ENCODE assay signal across 20 cellular contexts in the genomic region with DNA sequence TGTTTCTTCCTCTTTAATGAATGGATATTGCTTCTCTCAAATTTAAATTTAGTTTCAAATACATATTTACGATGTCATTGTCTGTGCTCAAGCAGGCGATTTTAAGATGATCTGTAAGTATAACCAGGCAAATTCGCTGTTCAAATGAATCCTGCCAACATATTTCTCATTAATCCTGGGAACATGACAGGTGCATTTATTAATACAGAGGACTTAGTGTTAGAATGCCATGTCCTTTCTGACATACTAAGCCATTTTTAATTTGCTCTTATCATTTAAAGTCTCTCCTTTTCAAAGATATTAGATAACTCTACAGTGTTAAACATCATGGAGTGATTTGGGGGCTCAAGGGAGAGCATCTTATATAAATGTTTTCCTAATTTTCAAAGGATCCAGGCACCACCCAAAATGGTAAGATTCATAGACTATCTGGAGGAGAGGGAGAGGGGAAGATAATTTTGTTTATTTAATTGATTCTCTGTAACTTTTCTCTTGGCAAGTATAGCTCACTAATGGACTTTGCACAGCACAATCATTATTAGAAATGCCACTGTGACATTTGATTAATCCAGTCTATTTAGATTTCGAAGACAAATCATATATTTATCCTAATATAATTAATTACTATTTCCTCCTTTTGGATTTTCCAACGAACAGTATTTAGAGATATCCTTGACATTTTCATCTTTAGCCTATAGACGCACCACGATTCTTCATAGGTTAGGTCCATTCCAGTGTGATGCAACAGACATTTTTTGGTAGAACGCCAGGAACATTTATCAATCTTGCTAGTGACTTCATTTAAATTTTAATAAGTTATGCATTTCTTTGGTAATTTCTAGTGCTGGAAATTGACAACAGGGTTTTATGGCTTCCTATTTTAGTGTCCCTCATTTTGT.
DNase-seq lines count a peak whose midpoint lies in the region; ATAC-seq and TF ChIP-seq lines count a peak whose summit lies in the region.
"Had no signal": no experiment of that assay in that cellular context is flagged by ENCODE, and none has a peak within 500 bp of the region (broad histone marks: within the 10 kb centered on the region; RNA-seq: fewer than 3 reads in every experiment).

No MANE protein-coding gene starts in this region.

- no peak overlapping the region for H2AFZ ChIP-seq in mammary epithelial cell (ENCODE audit: low read depth, low read length)
- H2AFZ ChIP-seq: GM23248 had no signal

- BruUV-seq in MCF 10A (replicated peaks; lab: Mats Ljungman, UMichigan), result no TSS peak
- BruUV-seq in mammary epithelial cell (replicated peaks; lab: Mats Ljungman, UMichigan), result no TSS peak

- H3K36me3 Mint-ChIP-seq in MCF 10A (ENCODE audit: insufficient read depth, unreplicated experiment), result no peaks in the 10 kb centered on the region
- H3K36me3 Mint-ChIP-seq: CD4-positive, CD25-positive, alpha-beta regulatory T cell; CD8-positive, alpha-beta T cell had no signal

- no peaks in the 10 kb centered on the region for H4K20me1 ChIP-seq in mammary epithelial cell (ENCODE audit: insufficient read depth, low read length)
- H4K20me1 ChIP-seq: BLaER1 had no signal

- H3K9me3 ChIP-seq in mammary epithelial cell (replicated peaks; ENCODE audit: insufficient read depth, low read length) (no peaks in the 10 kb centered on the region), testis (no peaks in the 10 kb centered on the region)
- H3K9me3 ChIP-seq: BLaER1, Caco-2 had no signal

- H3K27me3 ChIP-seq in mammary epithelial cell (ENCODE audit: insufficient read depth, low read length), result no peaks in the 10 kb centered on the region
- no peaks in the 10 kb centered on the region for H3K27me3 ChIP-seq in testis
- H3K27me3 ChIP-seq: BLaER1 had no signal

- no peak for TF ChIP-seq CTCF in MCF 10A (IDR thresholded peaks at IDR 0.05; ENCODE audit: unreplicated experiment)
- TF ChIP-seq CTCF in mammary epithelial cell (conservative IDR thresholded peaks at IDR 0.05 in 1 of 2, IDR thresholded peaks at IDR 0.05 in 1 of 2; ENCODE audit: extremely low read depth in 1 of 2, insufficient read depth in 1 of 2, low read depth in 1 of 2, low read length in 2 of 2), result no peak
- TF ChIP-seq CTCF in choroid plexus epithelial cell (conservative IDR thresholded peaks at IDR 0.05; ENCODE audit: low read depth, low read length), result no peak
- no peak for TF ChIP-seq CTCF in testis (IDR thresholded peaks at IDR 0.05)

- H3K4me1 ChIP-seq in mammary epithelial cell (ENCODE audit: insufficient read depth, low read length), result no peaks in the 10 kb centered on the region
- no peaks in the 10 kb centered on the region for H3K4me1 ChIP-seq in testis
- H3K4me1 ChIP-seq: Caco-2 had no signal

- peak; percentile 13 for DNase-seq in MCF 10A (ENCODE audit: unreplicated experiment)
- no peak for DNase-seq in mammary epithelial cell
- peak; percentile 4 for DNase-seq in choroid plexus epithelial cell (ENCODE audit: low read depth)
- DNase-seq in mucosa of gallbladder (ENCODE audit: low spot score), result peak; percentile 45
- no peak for DNase-seq in testis
- DNase-seq in NCI-H2196 treated with DMSO at 0.1 percent for 48 hours (lab: John Stamatoyannopoulos, UW; ENCODE audit: unreplicated experiment), result no peak
- DNase-seq: Caco-2; CD4-positive, CD25-positive, alpha-beta regulatory T cell; CD8-positive, alpha-beta T cell; DMS153; DND-41; GM23248; H9; HFFc6 had no signal

- dilution Hi-C loops in mammary epithelial cell (cut with HindIII; ENCODE audit: low sequenced_read_pairs), result no loop called here

- H3K9ac ChIP-seq in mammary epithelial cell (ENCODE audit: insufficient read depth, low read length), result no peak overlapping the region
- H3K9ac ChIP-seq: BLaER1, GM23248 had no signal

- H3K4me1 Mint-ChIP-seq in MCF 10A (ENCODE audit: insufficient read depth, unreplicated experiment), result no peaks in the 10 kb centered on the region
- H3K4me1 Mint-ChIP-seq: B cell; CD4-positive, CD25-positive, alpha-beta regulatory T cell had no signal

- no peak overlapping the region for H3K27ac ChIP-seq in mammary epithelial cell (ENCODE audit: insufficient read depth, low read depth, low read length)
- no peak overlapping the region for H3K27ac ChIP-seq in testis
- H3K27ac ChIP-seq: 22Rv1, BLaER1, C4-2B, GM23248 had no signal

- 44% methylated on average over 8 of the region's 8 CpGs for WGBS in mammary epithelial cell (ENCODE audit: low coverage, missing lambda C conversion rate)
- whole genome bisulfite sequencing in testis, 2 donors, result 68 to 75% methylated on average over 8 of the region's 8 CpGs

- H3K4me3 Mint-ChIP-seq in MCF 10A (ENCODE audit: unreplicated experiment), result no peak overlapping the region
- H3K4me3 Mint-ChIP-seq: B cell; CD4-positive, CD25-positive, alpha-beta regulatory T cell; CD8-positive, alpha-beta T cell; H9; HFFc6 had no signal

- TF ChIP-seq POLR2A in testis (IDR thresholded peaks at IDR 0.05), result no peak

- in situ Hi-C loops in mammary epithelial cell (cut with MboI; ENCODE audit: low sequenced_read_pairs in 2 of 2), result no loop called here

- ATAC-seq in GM19035 (IDR thresholded peaks at IDR 0.05; ENCODE audit: unreplicated experiment), result no peak
- ATAC-seq: CD8-positive, alpha-beta T cell; HCT116 had no signal

- H3K36me3 ChIP-seq in mammary epithelial cell (ENCODE audit: insufficient read depth, low read length) (no peaks in the 10 kb centered on the region), testis (ENCODE audit: low read depth, missing control alignments) (no peaks in the 10 kb centered on the region)
- H3K36me3 ChIP-seq: BLaER1 had no signal

- intact Hi-C loops in MCF 10A (cut with micrococcal nuclease), result no loop called here
- intact Hi-C loops in mammary epithelial cell (cut with micrococcal nuclease), result no loop called here
- intact Hi-C loops in testis (cut with DNase I; ENCODE audit: low total_unique reads), result no loop called here

- POLR2A ChIA-PET in MCF 10A (lab: Yijun Ruan, JAX), result no interaction called here

- peaks cover 32% of the 10 kb centered on the region for H3K27me3 Mint-ChIP-seq in MCF 10A (ENCODE audit: insufficient read depth, unreplicated experiment)
- H3K27me3 Mint-ChIP-seq: B cell had no signal

- H3K27ac Mint-ChIP-seq in MCF 10A (ENCODE audit: low read depth, unreplicated experiment), result no peak overlapping the region
- H3K27ac Mint-ChIP-seq: B cell; CD4-positive, CD25-positive, alpha-beta regulatory T cell; CD8-positive, alpha-beta T cell; HFFc6 had no signal

- H3K9me3 Mint-ChIP-seq in MCF 10A (ENCODE audit: unreplicated experiment), result no peaks in the 10 kb centered on the region
- H3K9me3 Mint-ChIP-seq: CD4-positive, CD25-positive, alpha-beta regulatory T cell; CD8-positive, alpha-beta T cell; H9 had no signal

- H3K4me2 ChIP-seq in mammary epithelial cell (ENCODE audit: insufficient read depth, low read depth, low read length), result no peak overlapping the region
- H3K4me2 ChIP-seq: BLaER1 had no signal

- H3K79me2 ChIP-seq in mammary epithelial cell (ENCODE audit: insufficient read depth, low read length), result no peaks in the 10 kb centered on the region

- CTCF ChIA-PET in MCF 10A (lab: Yijun Ruan, JAX), result no interaction called here
- CTCF ChIA-PET in mammary epithelial cell (lab: Charles Lee; ENCODE audit: low non-redundant PET), result no interaction called here

- H3K4me3 ChIP-seq in mammary epithelial cell (replicated peaks in 1 of 3; ENCODE audit: insufficient read depth in 1 of 3, low read depth in 2 of 3, low read length in 3 of 3), result no peak overlapping the region
- no peak overlapping the region for H3K4me3 ChIP-seq in choroid plexus epithelial cell (ENCODE audit: low read depth, low read length)
- no peak overlapping the region for H3K4me3 ChIP-seq in testis
- H3K4me3 ChIP-seq: BLaER1, GM23248 had no signal

Comparison
In these comparisons a context has a peak if more than half of its experiments do, and no peak if none do; other contexts are left out.
1. DNase-seq: peak in MCF 10A (single experiment), choroid plexus epithelial cell (single experiment) and mucosa of gallbladder (single experiment); none in mammary epithelial cell (single experiment), testis (single experiment) and NCI-H2196 treated with DMSO at 0.1 percent for 48 hours (single experiment).